8 cellular contexts compared by ENCODE assay signal in genomic region chr5:156824800-156825199, GRCh38. TPM values are rescaled to one million over a fixed set of nuclear protein-coding genes. Genes with fewer than 3 reads are reported as not detected.
DNase-seq lines count a peak whose midpoint lies in the region; ATAC-seq and TF ChIP-seq lines count a peak whose summit lies in the region.

No MANE protein-coding gene starts in this region.

- H3K27ac ChIP-seq in neural cell (ENCODE audit: low read length), result no peak overlapping the region

- no peaks in the 10 kb centered on the region for H3K4me1 ChIP-seq in BE2C

- TF ChIP-seq EP300 in neural cell (conservative IDR thresholded peaks at IDR 0.05; ENCODE audit: poor library complexity, severe bottlenecking), result no peak

- H3K9me3 ChIP-seq in neural cell (ENCODE audit: low read length) (no peaks in the 10 kb centered on the region), BE2C (no peaks in the 10 kb centered on the region)

- H2AFZ ChIP-seq in neural cell (ENCODE audit: low read depth, low read length), result no peak overlapping the region

- peak; percentile 92 for TF ChIP-seq RAD21 in neural cell (conservative IDR thresholded peaks at IDR 0.05)

- no peaks in the 10 kb centered on the region for H3K9me2 ChIP-seq in neural cell (ENCODE audit: insufficient read depth, low read length)

- H3F3A ChIP-seq in neural cell (ENCODE audit: insufficient read depth, low read length, poor library complexity, severe bottlenecking), result no peaks in the 10 kb centered on the region

- no peak overlapping the region for H3K9ac ChIP-seq in neural cell (ENCODE audit: low read length)

- H3K4me2 ChIP-seq in neural cell (ENCODE audit: low read length), result no peak overlapping the region

- peak; percentile 51 for DNase-seq in DMS 273 treated with DMSO at 0.1 percent for 48 hours (lab: John Stamatoyannopoulos, UW)
- peak; percentile 77 for DNase-seq in NCI-H1694 treated with DMSO at 0.1 percent for 48 hours (lab: John Stamatoyannopoulos, UW)
- DNase-seq in choroid plexus epithelial cell (ENCODE audit: low read depth), result peak; percentile 20
- DNase-seq in BE2C, result no peak

- ATAC-seq in esophagus mucosa (no peak), HG03045 (IDR thresholded peaks at IDR 0.05; ENCODE audit: unreplicated experiment) (no peak), HG02588 (IDR thresholded peaks at IDR 0.05; ENCODE audit: unreplicated experiment) (no peak)

- H3K36me3 ChIP-seq in neural cell (ENCODE audit: insufficient read depth, low read length) (no peaks in the 10 kb centered on the region), BE2C (no peaks in the 10 kb centered on the region)

- no peaks in the 10 kb centered on the region for H3K27me3 ChIP-seq in neural cell (ENCODE audit: insufficient read depth, low read depth, low read length)
- H3K27me3 ChIP-seq in BE2C, result no peaks in the 10 kb centered on the region

- no peaks in the 10 kb centered on the region for H3K79me2 ChIP-seq in neural cell (replicated peaks; ENCODE audit: insufficient read depth, low read length)

- H3K4me3 ChIP-seq in choroid plexus epithelial cell (ENCODE audit: low read depth, low read length) (no peak overlapping the region), neural cell (ENCODE audit: low read length) (no peak overlapping the region), BE2C (ENCODE audit: low read depth, low read length) (no peak overlapping the region)

- H4K20me1 ChIP-seq in neural cell (ENCODE audit: insufficient read depth), result no peaks in the 10 kb centered on the region

- TF ChIP-seq CTCF in choroid plexus epithelial cell (conservative IDR thresholded peaks at IDR 0.05; ENCODE audit: low read depth, low read length) (peak; percentile 27), neural cell (IDR thresholded peaks at IDR 0.05; ENCODE audit: poor library complexity, severe bottlenecking) (peak; percentile 89), BE2C (IDR thresholded peaks at IDR 0.05; ENCODE audit: low read depth, low read length) (no peak)

TF ChIP-seq in neural cell, 6 proteins besides CTCF, POLR2A, EP300 and RAD21:
- peak; percentile 93 for TF ChIP-seq SMC3 (conservative IDR thresholded peaks at IDR 0.05; ENCODE audit: poor library complexity)
- TF ChIP-seq EZH2 (IDR thresholded peaks at IDR 0.05; ENCODE audit: borderline replicate concordance, insufficient read depth, low read length, poor library complexity, severe bottlenecking), result no peak

RNA-seq across cellular contexts. Expression of gene PPP1R2B, which starts 25.3 kb away (rescaled TPM):
- polyA plus RNA-seq in neural cell, result not detected in 2 replicates
- not detected in 2 replicates for polyA minus RNA-seq in neural cell
- not detected for total RNA-seq in esophagus mucosa
- not detected for polyA plus RNA-seq in BE2C (2012; ENCODE audit: insufficient read depth, insufficient read length, low read depth)
